Comparison of ENCODE assay signal across 9 cellular contexts in the genomic region with DNA sequence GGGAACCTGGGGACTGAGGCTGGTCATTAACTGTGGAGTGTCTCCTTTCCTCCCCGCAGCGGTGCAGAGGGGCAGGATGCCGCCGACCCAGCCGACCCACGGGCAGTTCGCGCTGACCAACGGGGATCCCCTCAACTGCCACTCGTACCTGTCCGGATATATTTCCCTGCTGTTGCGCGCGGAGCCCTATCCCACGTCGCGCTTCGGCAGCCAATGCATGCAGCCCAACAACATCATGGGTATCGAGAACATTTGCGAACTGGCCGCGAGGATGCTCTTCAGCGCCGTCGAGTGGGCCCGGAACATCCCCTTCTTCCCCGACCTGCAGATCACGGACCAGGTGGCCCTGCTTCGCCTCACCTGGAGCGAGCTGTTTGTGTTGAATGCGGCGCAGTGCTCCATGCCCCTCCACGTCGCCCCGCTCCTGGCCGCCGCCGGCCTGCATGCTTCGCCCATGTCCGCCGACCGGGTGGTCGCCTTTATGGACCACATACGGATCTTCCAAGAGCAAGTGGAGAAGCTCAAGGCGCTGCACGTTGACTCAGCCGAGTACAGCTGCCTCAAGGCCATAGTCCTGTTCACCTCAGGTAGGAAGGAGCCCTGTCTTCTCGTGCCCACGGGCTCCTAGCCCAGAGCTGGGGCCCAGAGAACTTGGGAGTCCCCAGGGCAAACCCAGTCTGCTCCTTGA. TPM values are rescaled to one million over a fixed set of nuclear protein-coding genes. Genes with fewer than 3 reads are reported as not detected.
A peak's percentile ranks its signal among the peaks of the same experiment; 100 is the strongest.
DNase-seq lines count a peak whose midpoint lies in the region; ATAC-seq, FAIRE-seq and TF ChIP-seq lines count a peak whose summit lies in the region.
"Had no signal": no experiment of that assay in that cellular context is flagged by ENCODE, and none has a peak within 500 bp of the region (broad histone marks: within the 10 kb centered on the region; RNA-seq: fewer than 3 reads in every experiment).

No MANE protein-coding gene starts in this region.

- POLR2A ChIA-PET in GM12878 (lab: Charles Lee): interaction anchor here (0.7 to 1.5 kb wide), 6 partner anchors 10 to 276 kb away, joined by 3 to 7 read pairs (median 3); no protein-coding TSS in a partner anchor

- no peak for FAIRE-seq in GM12878 (lab: Jason Lieb, UNC)
- no peak for FAIRE-seq in kidney (lab: Jason Lieb, UNC)
- FAIRE-seq in small intestine (lab: Jason Lieb, UNC): no peak
- FAIRE-seq: endometrium had no signal

- no peak for TF ChIP-seq EP300 in GM12878 (IDR thresholded peaks at IDR 0.05; ENCODE audit: borderline replicate concordance in 1 of 2, control insufficient read depth in 1 of 2, low read depth in 2 of 2, low read length in 2 of 2)

- H3K4me2 ChIP-seq in GM12878 (ENCODE audit: control insufficient read depth, insufficient read depth): 0 out of 2 replicates have a peak overlapping the region, but pooled peaks have one; percentile 22

- TF ChIP-seq CTCF in GM12878 (IDR thresholded peaks at IDR 0.05 in 2 of 3, conservative IDR thresholded peaks at IDR 0.05 in 1 of 3; ENCODE audit: control insufficient read depth in 2 of 3, extremely low read depth in 1 of 3, insufficient read depth in 1 of 3, low read depth in 3 of 3, low read length in 3 of 3) (no peak), kidney (IDR thresholded peaks at IDR 0.05; ENCODE audit: borderline replicate concordance, extremely low read depth, insufficient read depth) (no peak)

- H3K4me3 ChIP-seq in H7 (ENCODE audit: insufficient read depth, low read depth, low read length): no peak overlapping the region
- H3K4me3 ChIP-seq in GM12878: no peak overlapping the region
- H3K4me3 ChIP-seq in kidney (ENCODE audit: low read length in 2 of 2): peak overlapping the region; percentile 96 to 100
- H3K4me3 ChIP-seq in small intestine (ENCODE audit: low read depth in 1 of 2, low read length in 2 of 2): peak overlapping the region; percentile 52 to 82

- H3K36me3 ChIP-seq in H7 (replicated peaks; ENCODE audit: control insufficient read depth, insufficient read depth, low read length) (no peaks in the 10 kb centered on the region), GM12878 (ENCODE audit: control insufficient read depth in 2 of 2, insufficient read depth in 2 of 2, low read length in 1 of 2) (no peaks in the 10 kb centered on the region), kidney (ENCODE audit: control insufficient read depth in 1 of 2, insufficient read depth in 2 of 2, low read length in 2 of 2) (peaks cover 9 to 52% of the 10 kb centered on the region in 2 donors), small intestine (ENCODE audit: control insufficient read depth in 2 of 2, insufficient read depth in 2 of 2, low read length in 2 of 2) (no peaks in the 10 kb centered on the region)

- no peak for TF ChIP-seq RAD21 in GM12878 (IDR thresholded peaks at IDR 0.05; ENCODE audit: insufficient read depth, low read depth, low read length)

- H3K9me3 ChIP-seq in GM12878 (replicated peaks; ENCODE audit: control insufficient read depth, insufficient read depth, low read length) (no peaks in the 10 kb centered on the region; the same call in 2 of the 3 replicates), kidney (ENCODE audit: control insufficient read depth in 1 of 2, low read length in 2 of 2) (no peaks in the 10 kb centered on the region), small intestine (ENCODE audit: control insufficient read depth, low read depth) (no peaks in the 10 kb centered on the region)

- H4K20me1 ChIP-seq in GM12878 (ENCODE audit: control insufficient read depth, insufficient read depth): no peaks in the 10 kb centered on the region

- H3K27ac ChIP-seq in GM12878 (ENCODE audit: control insufficient read depth, insufficient read depth) (no peak overlapping the region), kidney (ENCODE audit: low read depth in 2 of 2, low read length in 2 of 2) (peak overlapping the region; percentile 91 to 97), small intestine (ENCODE audit: low read depth in 1 of 2, low read length in 1 of 2) (peak overlapping the region in 1 of 2 donors; percentile 50)

- H3K9ac ChIP-seq in GM12878 (ENCODE audit: control insufficient read depth, insufficient read depth, low read length) (no peak overlapping the region), kidney (ENCODE audit: low read length in 2 of 2) (peak overlapping the region; percentile 99 to 100)

- in situ Hi-C loops in GM12878 (cut with MboI): no loop called here

- no TSS peak for BruUV-seq in GM12878 (replicated peaks; lab: Mats Ljungman, UMichigan)

- H3K27me3 ChIP-seq in H7 (ENCODE audit: control insufficient read depth, insufficient read depth, low read length) (peaks cover 94% of the 10 kb centered on the region), GM12878 (replicated peaks in 1 of 2; ENCODE audit: control insufficient read depth in 2 of 2, insufficient read depth in 2 of 2, low read length in 1 of 2) (peaks cover 0 to 9% of the 10 kb centered on the region in 2 experiments; a peak in 1 of 4 replicates), small intestine (ENCODE audit: control insufficient read depth in 2 of 2, insufficient read depth in 2 of 2, low read length in 2 of 2) (peaks cover 0 to 6% of the 10 kb centered on the region in 2 donors)

- H3K4me1 ChIP-seq in GM12878 (ENCODE audit: control insufficient read depth, insufficient read depth, low read length) (peaks cover 3% of the 10 kb centered on the region; the same call in 1 of the 2 replicates), kidney (ENCODE audit: control insufficient read depth in 1 of 2, insufficient read depth in 1 of 2, low read depth in 1 of 2, low read length in 2 of 2) (peaks cover 0 to 8% of the 10 kb centered on the region in 2 donors), small intestine (ENCODE audit: control insufficient read depth in 2 of 2, insufficient read depth in 1 of 2, low read depth in 1 of 2, low read length in 1 of 2) (peaks cover 5 to 7% of the 10 kb centered on the region in 2 donors)

- no peak for TF ChIP-seq POLR2A in GM12878 (IDR thresholded peaks at IDR 0.05; ENCODE audit: low read depth, low read length)

- WGBS in GM12878 (ENCODE audit: insufficient coverage, insufficient replicate concordance, low lambda C conversion rate, missing lambda C conversion rate): 73% methylated on average over 34 of the region's 49 CpGs
- WGBS in small intestine, 3 donors: 39 to 69% (median 68%) methylated on average over 41 to 49 of the region's 49 CpGs

- intact Hi-C loops in GM12878 (cut with micrococcal nuclease; ENCODE audit: unreplicated experiment): loop anchor here (5.0 kb wide), 1 partner anchor 202 kb away; no protein-coding TSS in a partner anchor
- intact Hi-C loops in kidney (cut with DNase I): loop anchor here (10.0 kb wide), 2 partner anchors 561 to 1049 kb away; no protein-coding TSS in a partner anchor

- no peak overlapping the region for H2AFZ ChIP-seq in GM12878 (ENCODE audit: control insufficient read depth, low read depth, low read length)

- SMC1A ChIA-PET in GM12878 (lab: Charles Lee; ENCODE audit: uncharacterized antibody, unreplicated experiment): interaction anchor here (0.7 to 3.5 kb wide), 7 partner anchors 15 to 1075 kb away, joined by 3 to 17 read pairs (median 3); no protein-coding TSS in a partner anchor

- DNase-seq in H7 (peak; percentile 66), GM12878 (ENCODE audit: low read depth, low spot score) (no peak), kidney (peak; percentile 79), small intestine (no peak), NCI-H526 treated with DMSO at 0.1 percent for 48 hours (lab: John Stamatoyannopoulos, UW) (no peak)
- no peak for DNase-seq in activated CD4-positive, alpha-beta T cell treated with anti-CD3 and anti-CD28 coated beads for 1 hour

- ATAC-seq in GM12878 (no peak), HG03571 (IDR thresholded peaks at IDR 0.05; ENCODE audit: unreplicated experiment) (no peak), GM21786 (IDR thresholded peaks at IDR 0.05; ENCODE audit: unreplicated experiment) (no peak)

- RAD21 ChIA-PET in GM12878 (lab: Charles Lee; ENCODE audit: unreplicated experiment): interaction anchor here (0.8 to 5.4 kb wide), 6 partner anchors 12 to 1074 kb away, joined by 3 to 33 read pairs (median 5); no protein-coding TSS in a partner anchor

- CTCF ChIA-PET in GM12878 (lab: Yijun Ruan, JAX): interaction anchor here (2.0 to 3.7 kb wide), 2 partner anchors 12 to 15 kb away, joined by 5 to 25 read pairs; no protein-coding TSS in a partner anchor

- H3K79me2 ChIP-seq in GM12878 (ENCODE audit: control insufficient read depth, insufficient read depth, low read length): no peaks in the 10 kb centered on the region; the same call in 1 of the 2 replicates

TF ChIP-seq in GM12878, 131 proteins besides CTCF, POLR2A, EP300 and RAD21 (continues in another document):
- no peak for TF ChIP-seq MTA2 (IDR thresholded peaks at IDR 0.05; ENCODE audit: low read depth)

RNA-seq across cellular contexts. Expression of gene NR2F2, which starts 3.7 kb away (rescaled TPM):
- total RNA-seq in H7 (2014; rRNA removed; shearing (Covaris generic)): 0.17 TPM in 1 of 2 replicates, not detected in the other
- 21.4 and 23.4 TPM in 2 replicates for total RNA-seq in GM12878 (2013; cell fraction: nucleolus; rRNA removed)
- total RNA-seq in GM12878 (2014; rRNA removed): 0.82 and 1.1 TPM in 2 replicates
- 1.7 and 1.9 TPM in 2 replicates for total RNA-seq in GM12878 (2014; rRNA removed; fragmentation: Illumina TruSeq; extraction: Trizol)
- total RNA-seq in GM12878 (2021): 9.4 and 10.1 TPM in 2 replicates
- 0.34 TPM for polyA plus RNA-seq in GM12878 (2011; ENCODE audit: low read depth)
- polyA plus RNA-seq in GM12878 (2011; rRNA removed): 8.7 and 10.0 TPM in 2 replicates
- polyA plus RNA-seq in GM12878 (2011; cell fraction: cytosol; rRNA removed): 13.9 and 14.3 TPM in 2 replicates
- polyA plus RNA-seq in GM12878 (2011; cell fraction: nucleus; rRNA removed): 14.0 and 17.0 TPM in 2 replicates
- 2.4 and 2.6 TPM in 2 replicates for polyA plus RNA-seq in GM12878 (2012)
- 6.9 TPM in 2 replicates for polyA plus RNA-seq in GM12878 (2014; fragmentation: Illumina TruSeq; extraction: Trizol)
- polyA plus RNA-seq in GM12878 (2014; fragmentation: Nextera tagmentation; extraction: Ambion mirVana): 1 to 10 TPM; 2.3 to 3.2 TPM
- 3.7 and 6.6 TPM in 2 replicates for polyA plus RNA-seq in GM12878 (2014; rRNA removed)
- 1 to 10 TPM; 1.8 to 3.1 TPM for polyA plus RNA-seq in GM12878 (2016; fragmentation: Nextera tagmentation; extraction: Ambion mirVana)
- 7.2 and 11.2 TPM in 2 replicates for polyA minus RNA-seq in GM12878 (2011; rRNA and poly(A)+ RNA removed)
- polyA minus RNA-seq in GM12878 (2011; cell fraction: cytosol; rRNA and poly(A)+ RNA removed): 12.4 and 19.1 TPM in 2 replicates
- polyA minus RNA-seq in GM12878 (2011; cell fraction: nucleus; rRNA and poly(A)+ RNA removed): 9.9 and 15.4 TPM in 2 replicates
- 191 TPM for total RNA-seq in kidney
- polyA plus RNA-seq in kidney (ENCODE audit: insufficient read depth, low read depth, low replicate concordance): 42.5 TPM
- 10 to 100 TPM in 1 of 3 donors, 1 to 10 TPM in 2; 3.6 to 26.3 (median 4.9) TPM for polyA plus RNA-seq in small intestine

Comparison
In these comparisons a context has a peak if more than half of its experiments do, and no peak if none do; other contexts are left out.
1. DNase-seq: peak in H7 (single experiment) and kidney (single experiment); none in GM12878 (single experiment), small intestine (single experiment), NCI-H526 treated with DMSO at 0.1 percent for 48 hours (single experiment) and activated CD4-positive, alpha-beta T cell treated with anti-CD3 and anti-CD28 coated beads for 1 hour (single experiment).
2. H3K4me3 ChIP-seq: peak in kidney (2 of 2) and small intestine (2 of 2); none in H7 (single experiment) and GM12878 (single experiment).